1 cellular context compared by ENCODE assay signal in the genomic region with DNA sequence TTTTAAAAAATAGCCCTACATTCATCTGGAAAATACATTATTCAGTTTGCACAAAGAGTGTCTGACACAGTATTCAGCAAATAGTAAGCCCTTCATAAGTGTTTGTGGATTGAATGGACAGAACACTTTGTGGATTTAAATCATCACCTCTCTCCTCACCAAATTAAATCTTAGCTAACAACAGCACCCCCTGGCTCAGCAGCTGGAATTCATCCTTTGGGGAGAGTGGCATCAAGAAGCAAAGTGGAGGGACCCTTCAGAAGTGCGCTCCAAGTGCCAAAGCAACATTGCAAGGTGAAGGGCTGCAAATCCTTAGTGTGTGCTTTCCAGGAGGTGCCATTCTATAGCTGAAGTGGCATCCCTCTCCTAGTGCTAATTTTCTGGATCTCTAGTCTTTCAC.
TF ChIP-seq lines count a peak whose summit lies in the region.

No MANE protein-coding gene starts in this region.

TF ChIP-seq in GM23338, 12 proteins besides CTCF, POLR2A, EP300 and RAD21:
- TF ChIP-seq, protein P1, sequence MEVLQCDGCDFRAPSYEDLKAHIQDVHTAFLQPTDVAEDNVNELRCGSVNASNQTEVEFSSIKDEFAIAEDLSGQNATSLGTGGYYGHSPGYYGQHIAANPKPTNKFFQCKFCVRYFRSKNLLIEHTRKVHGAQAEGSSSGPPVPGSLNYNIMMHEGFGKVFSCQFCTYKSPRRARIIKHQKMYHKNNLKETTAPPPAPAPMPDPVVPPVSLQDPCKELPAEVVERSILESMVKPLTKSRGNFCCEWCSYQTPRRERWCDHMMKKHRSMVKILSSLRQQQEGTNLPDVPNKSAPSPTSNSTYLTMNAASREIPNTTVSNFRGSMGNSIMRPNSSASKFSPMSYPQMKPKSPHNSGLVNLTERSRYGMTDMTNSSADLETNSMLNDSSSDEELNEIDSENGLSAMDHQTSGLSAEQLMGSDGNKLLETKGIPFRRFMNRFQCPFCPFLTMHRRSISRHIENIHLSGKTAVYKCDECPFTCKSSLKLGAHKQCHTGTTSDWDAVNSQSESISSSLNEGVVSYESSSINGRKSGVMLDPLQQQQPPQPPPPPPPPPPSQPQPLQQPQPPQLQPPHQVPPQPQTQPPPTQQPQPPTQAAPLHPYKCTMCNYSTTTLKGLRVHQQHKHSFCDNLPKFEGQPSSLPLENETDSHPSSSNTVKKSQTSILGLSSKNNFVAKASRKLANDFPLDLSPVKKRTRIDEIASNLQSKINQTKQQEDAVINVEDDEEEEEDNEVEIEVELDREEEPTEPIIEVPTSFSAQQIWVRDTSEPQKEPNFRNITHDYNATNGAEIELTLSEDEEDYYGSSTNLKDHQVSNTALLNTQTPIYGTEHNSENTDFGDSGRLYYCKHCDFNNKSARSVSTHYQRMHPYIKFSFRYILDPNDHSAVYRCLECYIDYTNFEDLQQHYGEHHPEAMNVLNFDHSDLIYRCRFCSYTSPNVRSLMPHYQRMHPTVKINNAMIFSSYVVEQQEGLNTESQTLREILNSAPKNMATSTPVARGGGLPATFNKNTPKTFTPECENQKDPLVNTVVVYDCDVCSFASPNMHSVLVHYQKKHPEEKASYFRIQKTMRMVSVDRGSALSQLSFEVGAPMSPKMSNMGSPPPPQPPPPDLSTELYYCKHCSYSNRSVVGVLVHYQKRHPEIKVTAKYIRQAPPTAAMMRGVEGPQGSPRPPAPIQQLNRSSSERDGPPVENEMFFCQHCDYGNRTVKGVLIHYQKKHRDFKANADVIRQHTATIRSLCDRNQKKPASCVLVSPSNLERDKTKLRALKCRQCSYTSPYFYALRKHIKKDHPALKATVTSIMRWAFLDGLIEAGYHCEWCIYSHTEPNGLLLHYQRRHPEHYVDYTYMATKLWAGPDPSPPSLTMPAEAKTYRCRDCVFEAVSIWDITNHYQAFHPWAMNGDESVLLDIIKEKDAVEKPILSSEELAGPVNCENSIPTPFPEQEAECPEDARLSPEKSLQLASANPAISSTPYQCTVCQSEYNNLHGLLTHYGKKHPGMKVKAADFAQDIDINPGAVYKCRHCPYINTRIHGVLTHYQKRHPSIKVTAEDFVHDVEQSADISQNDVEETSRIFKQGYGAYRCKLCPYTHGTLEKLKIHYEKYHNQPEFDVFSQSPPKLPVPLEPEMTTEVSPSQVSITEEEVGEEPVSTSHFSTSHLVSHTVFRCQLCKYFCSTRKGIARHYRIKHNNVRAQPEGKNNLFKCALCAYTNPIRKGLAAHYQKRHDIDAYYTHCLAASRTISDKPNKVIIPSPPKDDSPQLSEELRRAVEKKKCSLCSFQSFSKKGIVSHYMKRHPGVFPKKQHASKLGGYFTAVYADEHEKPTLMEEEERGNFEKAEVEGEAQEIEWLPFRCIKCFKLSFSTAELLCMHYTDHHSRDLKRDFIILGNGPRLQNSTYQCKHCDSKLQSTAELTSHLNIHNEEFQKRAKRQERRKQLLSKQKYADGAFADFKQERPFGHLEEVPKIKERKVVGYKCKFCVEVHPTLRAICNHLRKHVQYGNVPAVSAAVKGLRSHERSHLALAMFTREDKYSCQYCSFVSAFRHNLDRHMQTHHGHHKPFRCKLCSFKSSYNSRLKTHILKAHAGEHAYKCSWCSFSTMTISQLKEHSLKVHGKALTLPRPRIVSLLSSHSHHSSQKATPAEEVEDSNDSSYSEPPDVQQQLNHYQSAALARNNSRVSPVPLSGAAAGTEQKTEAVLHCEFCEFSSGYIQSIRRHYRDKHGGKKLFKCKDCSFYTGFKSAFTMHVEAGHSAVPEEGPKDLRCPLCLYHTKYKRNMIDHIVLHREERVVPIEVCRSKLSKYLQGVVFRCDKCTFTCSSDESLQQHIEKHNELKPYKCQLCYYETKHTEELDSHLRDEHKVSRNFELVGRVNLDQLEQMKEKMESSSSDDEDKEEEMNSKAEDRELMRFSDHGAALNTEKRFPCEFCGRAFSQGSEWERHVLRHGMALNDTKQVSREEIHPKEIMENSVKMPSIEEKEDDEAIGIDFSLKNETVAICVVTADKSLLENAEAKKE (CRISPR knock-in tag; IDR thresholded peaks at IDR 0.05) = no peak
- TF ChIP-seq CREB1 (CRISPR knock-in tag; IDR thresholded peaks at IDR 0.05; ENCODE audit: low read depth) (no peak), EZH2 (IDR thresholded peaks at IDR 0.05; ENCODE audit: low read depth, unreplicated experiment) (no peak), STAT1 (IDR thresholded peaks at IDR 0.05; ENCODE audit: unreplicated experiment) (no peak), ZNF331 (CRISPR knock-in tag; IDR thresholded peaks at IDR 0.05; ENCODE audit: low read depth) (no peak), EZH2phosphoT487 (IDR thresholded peaks at IDR 0.05; ENCODE audit: unreplicated experiment) (no peak), JUNB (IDR thresholded peaks at IDR 0.05; ENCODE audit: unreplicated experiment) (no peak), ZNF114 (CRISPR knock-in tag; IDR thresholded peaks at IDR 0.05) (no peak), POLR2AphosphoS5 (IDR thresholded peaks at IDR 0.05; ENCODE audit: low read depth) (no peak), NANOG (IDR thresholded peaks at IDR 0.05; ENCODE audit: borderline replicate concordance) (no peak)
- TF ChIP-seq, protein P2, sequence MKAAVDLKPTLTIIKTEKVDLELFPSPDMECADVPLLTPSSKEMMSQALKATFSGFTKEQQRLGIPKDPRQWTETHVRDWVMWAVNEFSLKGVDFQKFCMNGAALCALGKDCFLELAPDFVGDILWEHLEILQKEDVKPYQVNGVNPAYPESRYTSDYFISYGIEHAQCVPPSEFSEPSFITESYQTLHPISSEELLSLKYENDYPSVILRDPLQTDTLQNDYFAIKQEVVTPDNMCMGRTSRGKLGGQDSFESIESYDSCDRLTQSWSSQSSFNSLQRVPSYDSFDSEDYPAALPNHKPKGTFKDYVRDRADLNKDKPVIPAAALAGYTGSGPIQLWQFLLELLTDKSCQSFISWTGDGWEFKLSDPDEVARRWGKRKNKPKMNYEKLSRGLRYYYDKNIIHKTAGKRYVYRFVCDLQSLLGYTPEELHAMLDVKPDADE (IDR thresholded peaks at IDR 0.05) = no peak
- TF ChIP-seq, protein P3, sequence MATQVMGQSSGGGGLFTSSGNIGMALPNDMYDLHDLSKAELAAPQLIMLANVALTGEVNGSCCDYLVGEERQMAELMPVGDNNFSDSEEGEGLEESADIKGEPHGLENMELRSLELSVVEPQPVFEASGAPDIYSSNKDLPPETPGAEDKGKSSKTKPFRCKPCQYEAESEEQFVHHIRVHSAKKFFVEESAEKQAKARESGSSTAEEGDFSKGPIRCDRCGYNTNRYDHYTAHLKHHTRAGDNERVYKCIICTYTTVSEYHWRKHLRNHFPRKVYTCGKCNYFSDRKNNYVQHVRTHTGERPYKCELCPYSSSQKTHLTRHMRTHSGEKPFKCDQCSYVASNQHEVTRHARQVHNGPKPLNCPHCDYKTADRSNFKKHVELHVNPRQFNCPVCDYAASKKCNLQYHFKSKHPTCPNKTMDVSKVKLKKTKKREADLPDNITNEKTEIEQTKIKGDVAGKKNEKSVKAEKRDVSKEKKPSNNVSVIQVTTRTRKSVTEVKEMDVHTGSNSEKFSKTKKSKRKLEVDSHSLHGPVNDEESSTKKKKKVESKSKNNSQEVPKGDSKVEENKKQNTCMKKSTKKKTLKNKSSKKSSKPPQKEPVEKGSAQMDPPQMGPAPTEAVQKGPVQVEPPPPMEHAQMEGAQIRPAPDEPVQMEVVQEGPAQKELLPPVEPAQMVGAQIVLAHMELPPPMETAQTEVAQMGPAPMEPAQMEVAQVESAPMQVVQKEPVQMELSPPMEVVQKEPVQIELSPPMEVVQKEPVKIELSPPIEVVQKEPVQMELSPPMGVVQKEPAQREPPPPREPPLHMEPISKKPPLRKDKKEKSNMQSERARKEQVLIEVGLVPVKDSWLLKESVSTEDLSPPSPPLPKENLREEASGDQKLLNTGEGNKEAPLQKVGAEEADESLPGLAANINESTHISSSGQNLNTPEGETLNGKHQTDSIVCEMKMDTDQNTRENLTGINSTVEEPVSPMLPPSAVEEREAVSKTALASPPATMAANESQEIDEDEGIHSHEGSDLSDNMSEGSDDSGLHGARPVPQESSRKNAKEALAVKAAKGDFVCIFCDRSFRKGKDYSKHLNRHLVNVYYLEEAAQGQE (IDR thresholded peaks at IDR 0.05; ENCODE audit: unreplicated experiment) = no peak
